26 cellular contexts compared by ENCODE assay signal in the genomic region with DNA sequence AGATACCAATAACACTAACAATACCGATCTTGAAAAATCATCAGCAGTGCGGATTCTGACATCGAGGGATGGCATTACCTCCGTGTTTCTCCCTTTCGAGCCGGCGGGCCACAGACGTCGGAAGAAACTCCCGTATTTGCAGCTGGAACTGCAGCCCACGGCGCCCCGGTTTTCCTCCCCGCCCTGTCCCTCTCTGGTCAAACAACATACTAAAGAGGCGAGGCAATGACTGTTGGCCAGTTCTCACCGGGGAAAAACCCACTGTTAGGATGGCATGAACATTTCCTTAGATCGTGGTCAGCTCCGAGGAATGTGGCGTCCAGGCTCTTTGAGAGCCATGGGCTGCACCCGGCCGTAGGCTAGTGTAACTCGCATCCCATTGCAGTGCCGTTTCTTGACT. TPM values are rescaled to one million over a fixed set of nuclear protein-coding genes. Genes with fewer than 3 reads are reported as not detected.
"Had no signal": no experiment of that assay in that cellular context is flagged by ENCODE, and none has a peak within 500 bp of the region (broad histone marks: within the 10 kb centered on the region; RNA-seq: fewer than 3 reads in every experiment).

No MANE protein-coding gene starts in this region.

- H3K9me3 ChIP-seq: MG63, SJCRH30 had no signal

- DNase-seq: IMR-90, Karpas-422, KG1, MG63, NCI-H1092, NCI-H1105 treated with DMSO at 0.1 percent for 48 hours, NCI-H1417 treated with DMSO at 0.1 percent for 48 hours, NCI-H146, NCI-H187, NCI-H2029, NCI-H2081 treated with DMSO at 0.1 percent for 48 hours, NCI-H2171, NCI-H226, NCI-H446, NCI-H510A, NCI-H524 treated with DMSO at 0.1 percent for 48 hours, NCI-H69, NCI-H774, PC-3, SHP77 treated with DMSO at 0.1 percent for 48 hours, SJCRH30 had no signal

- H3K27me3 ChIP-seq: MG63 had no signal

- H3K36me3 ChIP-seq: MG63, SJCRH30 had no signal

- H3K27ac ChIP-seq: RWPE1, SJCRH30 had no signal

- ATAC-seq: HepG2, Panc1, PC-3, SK-N-SH treated with all-trans-retinoic acid at 6 μM for 48 hours had no signal

- H3K4me3 ChIP-seq: MG63, SJCRH30 had no signal

RNA-seq across cellular contexts. Expression of a gene that starts 32.8 kb away (rescaled TPM):
- total RNA-seq: HepG2, OCI-LY7, SJCRH30 had no signal
- polyA plus RNA-seq: HepG2 had no signal
